9 cellular contexts compared by ENCODE assay signal in the genomic region with DNA sequence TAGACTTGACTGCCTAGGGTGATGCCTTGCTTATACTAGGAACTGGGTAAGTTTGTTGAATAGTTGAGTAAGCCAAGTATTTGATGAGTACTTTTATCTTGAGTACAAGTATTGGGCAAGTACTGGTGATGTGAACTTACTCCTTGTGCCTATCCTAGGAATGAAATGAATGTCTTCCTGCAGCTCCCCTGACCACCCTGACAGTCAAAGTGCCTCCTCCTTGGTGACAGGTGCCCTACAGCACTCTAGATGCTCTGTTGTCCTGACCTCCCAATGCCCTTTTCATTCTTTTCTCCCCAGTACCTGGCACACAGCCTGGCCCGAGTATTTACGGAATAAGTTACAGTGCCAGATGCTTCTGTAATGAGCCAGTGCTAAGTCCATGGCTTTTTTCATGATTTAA. TPM values are rescaled to one million over a fixed set of nuclear protein-coding genes. Genes with fewer than 3 reads are reported as not detected.
DNase-seq lines count a peak whose midpoint lies in the region; ATAC-seq lines count a peak whose summit lies in the region.
"Had no signal": no experiment of that assay in that cellular context is flagged by ENCODE, and none has a peak within 500 bp of the region (broad histone marks: within the 10 kb centered on the region; RNA-seq: fewer than 3 reads in every experiment).

No MANE protein-coding gene starts in this region.

- H3K36me3 ChIP-seq in esophagus (ENCODE audit: control insufficient read depth in 2 of 2, insufficient read depth in 2 of 2, low read length in 1 of 2) = peaks cover 5 to 28% of the 10 kb centered on the region in 2 donors

- no peaks in the 10 kb centered on the region for H3K27me3 ChIP-seq in esophagus (ENCODE audit: control insufficient read depth in 1 of 2, insufficient read depth in 2 of 2, low read length in 2 of 2)

- no peaks in the 10 kb centered on the region for H3K9me3 ChIP-seq in esophagus (ENCODE audit: control insufficient read depth in 2 of 2, insufficient read depth in 1 of 2, low read depth in 1 of 2, low read length in 1 of 2)

- peak overlapping the region; percentile 7 to 24 for H3K27ac ChIP-seq in esophagus (ENCODE audit: low read depth in 2 of 2, low read length in 1 of 2)

- WGBS in esophagus, 2 donors = 27 to 33% methylated on average over 2 of the region's 2 CpGs

- ATAC-seq in GM21576 (IDR thresholded peaks at IDR 0.05; ENCODE audit: unreplicated experiment) = no peak
- ATAC-seq: activated T-cell treated with anti-CD3 and anti-CD28 coated beads, Interleukin-2, amount 50 U/mL, for 72 hours had no signal

- DNase-seq in DMS79 treated with DMSO at 0.1 percent for 48 hours (lab: John Stamatoyannopoulos, UW) = peak; percentile 78
- peak; percentile 88 for DNase-seq in NCI-H226
- DNase-seq in non-pigmented ciliary epithelial cell (ENCODE audit: low read depth) = peak; percentile 11
- DNase-seq in stimulated activated CD4-positive, alpha-beta T cell treated with anti-CD3 and anti-CD28 coated beads, Interleukin-2, amount 100 ng/mL, for 48 hours = no peak
- DNase-seq in OCI-M1 (lab: John Stamatoyannopoulos, UW) = no peak
- no peak for DNase-seq in SW480 (ENCODE audit: low spot score)
- DNase-seq: activated T-cell treated with anti-CD3 and anti-CD28 coated beads, Interleukin-2, amount 50 U/mL, for 72 hours had no signal

- H3K4me3 ChIP-seq in esophagus (ENCODE audit: low read depth in 1 of 2, low read length in 2 of 2) = no peak overlapping the region

- H3K4me1 ChIP-seq in esophagus (ENCODE audit: control insufficient read depth in 2 of 2, insufficient read depth in 2 of 2, low read length in 1 of 2) = peaks cover 2 to 4% of the 10 kb centered on the region in 2 donors

RNA-seq across cellular contexts. Expression of a gene that starts 25.5 kb away (rescaled TPM):
- polyA plus RNA-seq in esophagus = 1 to 10 TPM; 5.1 to 5.3 TPM

Comparison
In these comparisons a context has a peak if more than half of its experiments do, and no peak if none do; other contexts are left out.
1. DNase-seq: peak in DMS79 treated with DMSO at 0.1 percent for 48 hours (single experiment), NCI-H226 (single experiment) and non-pigmented ciliary epithelial cell (single experiment); none in stimulated activated CD4-positive, alpha-beta T cell treated with anti-CD3 and anti-CD28 coated beads, Interleukin-2, amount 100 ng/mL, for 48 hours (0 of 2), OCI-M1 (single experiment) and SW480 (single experiment).